Comparison of ENCODE assay signal across 1 cellular context in the genomic region with DNA sequence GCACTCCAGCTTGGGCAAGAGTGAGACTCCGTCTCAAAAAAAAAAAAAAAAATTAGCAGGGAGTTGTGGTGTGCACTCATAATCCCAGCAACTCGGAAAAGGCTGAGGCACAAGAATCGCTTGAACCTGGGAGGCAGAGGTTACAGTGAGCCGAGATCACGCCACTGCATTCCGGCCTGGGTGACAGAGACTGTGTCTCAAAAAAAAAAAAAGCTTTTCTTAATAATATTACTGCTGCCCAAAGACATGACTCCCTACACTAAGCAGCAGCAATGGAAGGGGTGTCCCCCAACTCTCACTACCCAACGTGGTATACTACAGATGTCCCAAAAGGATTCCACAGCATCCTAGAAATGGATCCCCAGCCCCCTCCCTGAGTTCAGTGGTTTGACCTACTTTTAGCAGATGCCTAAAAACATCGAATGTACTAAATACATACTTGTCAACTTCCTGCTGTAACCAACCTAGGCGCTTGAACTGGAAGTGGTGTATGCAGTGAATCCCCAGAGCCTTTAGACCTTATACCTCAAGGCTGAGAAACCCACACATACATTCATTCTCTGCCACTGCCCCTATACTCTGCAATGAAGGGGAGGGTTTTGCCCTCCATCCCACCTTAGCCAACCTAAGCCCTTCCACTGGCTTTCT.
TF ChIP-seq lines count a peak whose summit lies in the region.

No MANE protein-coding gene starts in this region.

TF ChIP-seq in HEK293, 187 proteins besides CTCF, POLR2A, EP300 and RAD21:
- TF ChIP-seq, protein P1, sequence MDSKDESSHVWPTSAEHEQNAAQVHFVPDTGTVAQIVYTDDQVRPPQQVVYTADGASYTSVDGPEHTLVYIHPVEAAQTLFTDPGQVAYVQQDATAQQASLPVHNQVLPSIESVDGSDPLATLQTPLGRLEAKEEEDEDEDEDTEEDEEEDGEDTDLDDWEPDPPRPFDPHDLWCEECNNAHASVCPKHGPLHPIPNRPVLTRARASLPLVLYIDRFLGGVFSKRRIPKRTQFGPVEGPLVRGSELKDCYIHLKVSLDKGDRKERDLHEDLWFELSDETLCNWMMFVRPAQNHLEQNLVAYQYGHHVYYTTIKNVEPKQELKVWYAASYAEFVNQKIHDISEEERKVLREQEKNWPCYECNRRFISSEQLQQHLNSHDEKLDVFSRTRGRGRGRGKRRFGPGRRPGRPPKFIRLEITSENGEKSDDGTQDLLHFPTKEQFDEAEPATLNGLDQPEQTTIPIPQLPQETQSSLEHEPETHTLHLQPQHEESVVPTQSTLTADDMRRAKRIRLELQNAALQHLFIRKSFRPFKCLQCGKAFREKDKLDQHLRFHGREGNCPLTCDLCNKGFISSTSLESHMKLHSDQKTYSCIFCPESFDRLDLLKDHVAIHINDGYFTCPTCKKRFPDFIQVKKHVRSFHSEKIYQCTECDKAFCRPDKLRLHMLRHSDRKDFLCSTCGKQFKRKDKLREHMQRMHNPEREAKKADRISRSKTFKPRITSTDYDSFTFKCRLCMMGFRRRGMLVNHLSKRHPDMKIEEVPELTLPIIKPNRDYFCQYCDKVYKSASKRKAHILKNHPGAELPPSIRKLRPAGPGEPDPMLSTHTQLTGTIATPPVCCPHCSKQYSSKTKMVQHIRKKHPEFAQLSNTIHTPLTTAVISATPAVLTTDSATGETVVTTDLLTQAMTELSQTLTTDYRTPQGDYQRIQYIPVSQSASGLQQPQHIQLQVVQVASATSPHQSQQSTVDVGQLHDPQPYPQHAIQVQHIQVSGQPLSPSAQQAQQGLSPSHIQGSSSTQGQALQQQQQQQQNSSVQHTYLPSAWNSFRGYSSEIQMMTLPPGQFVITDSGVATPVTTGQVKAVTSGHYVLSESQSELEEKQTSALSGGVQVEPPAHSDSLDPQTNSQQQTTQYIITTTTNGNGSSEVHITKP (tag by site-specific recombination; IDR thresholded peaks at IDR 0.05) = peak; percentile 40
- TF ChIP-seq KLF7 (tag by site-specific recombination; IDR thresholded peaks at IDR 0.05; ENCODE audit: borderline replicate concordance) = no peak
